ENCODE assay signal across 1 cellular context in the genomic region with DNA sequence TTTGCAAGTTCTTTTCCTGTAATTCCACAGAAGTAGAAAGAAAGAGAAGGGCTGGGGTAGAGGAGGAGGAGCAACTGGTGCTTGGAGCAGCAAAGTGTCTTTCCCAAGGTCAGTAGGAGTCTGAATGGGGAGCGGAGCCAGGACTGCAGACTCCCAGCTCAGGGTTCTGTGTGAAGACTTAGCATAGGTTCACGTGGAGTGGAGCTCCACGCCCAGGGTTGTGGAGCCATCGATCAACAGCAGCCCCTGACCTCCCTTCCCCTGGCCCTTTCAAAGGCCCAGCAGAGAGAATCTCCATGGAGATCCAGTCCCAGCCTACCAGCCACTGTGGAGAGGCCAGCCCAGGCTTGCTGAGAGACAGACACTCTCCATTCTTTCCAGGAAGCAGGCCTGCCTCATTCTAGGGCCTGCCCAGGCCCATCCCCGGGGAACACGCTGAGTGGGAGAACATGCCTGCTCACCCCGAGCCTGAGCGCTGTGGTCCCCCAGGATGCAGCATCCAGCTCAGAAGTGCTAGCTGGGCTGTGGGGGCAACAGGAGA.
TF ChIP-seq lines count a peak whose summit lies in the region.

No MANE protein-coding gene starts in this region.

TF ChIP-seq in HEK293, 187 proteins besides CTCF, POLR2A, EP300 and RAD21 (continued from another document):
- TF ChIP-seq SCRT2 (tag by site-specific recombination; IDR thresholded peaks at IDR 0.05): peak; percentile 87
- TF ChIP-seq ZIC2 (tag by site-specific recombination; IDR thresholded peaks at IDR 0.05): peak; percentile 40; the same call in 1 of the 2 replicates
- TF ChIP-seq MEIS1 (CRISPR knock-in tag; IDR thresholded peaks at IDR 0.05; ENCODE audit: borderline replicate concordance): no peak
- TF ChIP-seq ZEB2 (tag by site-specific recombination; IDR thresholded peaks at IDR 0.05): no peak
- no peak for TF ChIP-seq ZNF837 (tag by site-specific recombination; IDR thresholded peaks at IDR 0.05)
